In genomic region chr12:110176745-110177144, GRCh38 we compare ENCODE assay signal across 13 cellular contexts. TPM values are rescaled to one million over a fixed set of nuclear protein-coding genes. Genes with fewer than 3 reads are reported as not detected.
A peak's percentile ranks its signal among the peaks of the same experiment; 100 is the strongest.
DNase-seq lines count a peak whose midpoint lies in the region; ATAC-seq and TF ChIP-seq lines count a peak whose summit lies in the region.
"Had no signal": no experiment of that assay in that cellular context is flagged by ENCODE, and none has a peak within 500 bp of the region (broad histone marks: within the 10 kb centered on the region; RNA-seq: fewer than 3 reads in every experiment).

No MANE protein-coding gene starts in this region.

- H3K4me1 ChIP-seq in esophagus squamous epithelium: peaks cover 0 to 24% (median 3%) of the 10 kb centered on the region in 3 donors

- no peak for TF ChIP-seq POLR2A in esophagus squamous epithelium (IDR thresholded peaks at IDR 0.05)

- DNase-seq in Right ventricle myocardium superior (no peak), cardiac septum (ENCODE audit: low spot score) (no peak), SK-N-MC (ENCODE audit: low read depth, low spot score) (peak; percentile 83), foreskin fibroblast (peak; percentile 33 to 71), esophagus squamous epithelium (lab: John Stamatoyannopoulos, UW) (no peak), occipital lobe (lab: John Stamatoyannopoulos, UW) (no peak), C1 segment of cervical spinal cord (lab: John Stamatoyannopoulos, UW) (no peak)
- DNase-seq: activated naive CD4-positive, alpha-beta T cell treated with anti-CD3 and anti-CD28 coated beads, Interleukin-2, amount 10 ng/mL, durations not matched to agents 7 days and 5 days; foreskin melanocyte; NCI-H146; nephron progenitor cell had no signal

- no peaks in the 10 kb centered on the region for H3K27me3 ChIP-seq in esophagus squamous epithelium

- TF ChIP-seq CTCF in foreskin fibroblast (IDR thresholded peaks at IDR 0.05; ENCODE audit: low read depth, low read length) (no peak), esophagus squamous epithelium (IDR thresholded peaks at IDR 0.05) (no peak)

- H3K9me3 ChIP-seq in SK-N-MC (ENCODE audit: low read depth, low read length) (no peaks in the 10 kb centered on the region), esophagus squamous epithelium (no peaks in the 10 kb centered on the region)

- intact Hi-C loops in Right ventricle myocardium superior (cut with DNase I) (no loop called here), cardiac septum (cut with DNase I) (no loop called here), esophagus squamous epithelium (cut with DNase I) (no loop called here)

- WGBS in esophagus squamous epithelium, 2 donors: 83 to 94% methylated on average over 1 of the region's 1 CpG

- peaks cover 7% of the 10 kb centered on the region for H3K36me3 ChIP-seq in SK-N-MC (ENCODE audit: insufficient read depth, low read length)
- no peaks in the 10 kb centered on the region for H3K36me3 ChIP-seq in esophagus squamous epithelium

- H3K4me3 ChIP-seq in SK-N-MC (no peak overlapping the region; the same call in 1 of the 2 replicates), foreskin fibroblast (ENCODE audit: low read depth in 1 of 2, low read length in 2 of 2) (no peak overlapping the region), esophagus squamous epithelium (no peak overlapping the region)
- H3K4me3 ChIP-seq: GM12878 had no signal

- H3K9ac ChIP-seq in SK-N-MC (ENCODE audit: insufficient read length): no peak overlapping the region

- H3K27ac ChIP-seq in SK-N-MC (peak overlapping the region; percentile 78), esophagus squamous epithelium (no peak overlapping the region)

- ATAC-seq in Right ventricle myocardium superior (ENCODE audit: poor library complexity): peak; percentile 48
- no peak for ATAC-seq in GM21423 (IDR thresholded peaks at IDR 0.05; ENCODE audit: unreplicated experiment)
- ATAC-seq: GM12878 had no signal

RNA-seq across cellular contexts. Expression of gene IFT81, which starts 52.6 kb away (rescaled TPM):
- total RNA-seq in Right ventricle myocardium superior (9.8 TPM), cardiac septum (6.4 TPM), esophagus squamous epithelium (10 to 100 TPM in 1 of 4 donors, 1 to 10 TPM in 3; 3.6 to 12.6 (median 7.2) TPM), occipital lobe (90.6 TPM)

Comparison
In these comparisons a context has a peak if more than half of its experiments do, and no peak if none do; other contexts are left out.
1. DNase-seq: peak in SK-N-MC (single experiment) and foreskin fibroblast (2 of 2); none in Right ventricle myocardium superior (single experiment), cardiac septum (single experiment), esophagus squamous epithelium (single experiment), occipital lobe (single experiment) and C1 segment of cervical spinal cord (0 of 14).